In the genomic region with DNA sequence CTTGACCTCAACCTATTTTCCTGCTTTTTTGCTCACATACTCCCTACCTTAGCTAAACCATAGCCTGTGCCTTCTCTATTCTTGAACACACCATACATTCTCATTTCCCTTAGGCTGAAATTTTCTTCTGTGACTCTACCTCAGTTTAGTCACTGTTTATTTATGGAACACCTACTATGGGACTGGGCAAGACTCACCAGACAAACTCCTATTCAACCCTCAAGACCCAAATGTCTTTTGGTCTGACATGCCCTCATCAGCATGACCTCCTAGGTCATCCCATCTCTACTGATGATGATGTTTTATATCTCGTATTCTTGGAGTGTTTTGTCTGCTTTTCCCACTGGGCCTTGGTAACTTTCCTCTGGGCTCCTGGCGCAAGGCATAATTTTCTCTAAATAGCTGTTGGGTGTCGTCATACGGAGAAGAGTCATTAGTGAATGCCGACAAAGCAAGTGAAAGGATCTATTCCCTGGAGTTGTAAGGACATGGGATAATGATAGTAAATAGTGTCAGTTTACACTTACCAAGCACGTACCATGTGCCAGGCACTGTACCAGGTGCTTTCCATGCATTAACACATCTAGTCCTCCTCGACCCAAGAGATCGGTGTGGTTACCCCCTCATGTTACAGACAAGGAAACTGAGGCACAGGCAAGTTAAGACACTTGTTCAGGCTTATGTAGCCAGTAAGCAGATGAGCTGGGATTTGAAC, we compare ENCODE assay signal across 22 cellular contexts. TPM values are rescaled to one million over a fixed set of nuclear protein-coding genes. Genes with fewer than 3 reads are reported as not detected.
"Had no signal": no experiment of that assay in that cellular context is flagged by ENCODE, and none has a peak within 500 bp of the region (broad histone marks: within the 10 kb centered on the region; RNA-seq: fewer than 3 reads in every experiment).

No MANE protein-coding gene starts in this region.

- H3K27me3 ChIP-seq: right atrium auricular region, testis had no signal

- FAIRE-seq: islet of Langerhans had no signal

- ATAC-seq: mucosa of descending colon; naive thymus-derived CD8-positive, alpha-beta T cell; stimulated activated effector memory CD8-positive, alpha-beta T cell treated with anti-CD3 and anti-CD28 coated beads, Interleukin-12 subunit alpha, Interleukin-12 subunit beta, amount 100 ng/mL, for 72 hours; stimulated activated naive CD8-positive, alpha-beta T cell treated with anti-CD3 and anti-CD28 coated beads, Interleukin-15, Interleukin-2, amounts not matched to agents 100 U/mL and 50 U/mL, for 24 hours had no signal

- H3K4me1 ChIP-seq: testis, tibial nerve had no signal

- DNase-seq: cortex of kidney; dorsolateral prefrontal cortex; effector CD8-positive, alpha-beta T cell; foreskin melanocyte; heart right ventricle; hypothalamus; kidney glomerular epithelial cell; mucosa of descending colon; naive thymus-derived CD8-positive, alpha-beta T cell; stimulated activated CD4-positive, alpha-beta T cell treated with anti-CD3 and anti-CD28 coated beads, Interleukin-4, amount 100 ng/mL, for 1 hour; stimulated activated CD8-positive, alpha-beta memory T cell treated with anti-CD3 and anti-CD28 coated beads, Interleukin-4, amount 100 ng/mL, for 48 hours; stimulated activated naive CD8-positive, alpha-beta T cell treated with anti-CD3 and anti-CD28 coated beads, Interleukin-15, Interleukin-2, amounts not matched to agents 100 U/mL and 50 U/mL, for 24 hours; testis had no signal

- H3K36me3 Mint-ChIP-seq: naive thymus-derived CD8-positive, alpha-beta T cell; stimulated activated effector memory CD8-positive, alpha-beta T cell treated with anti-CD3 and anti-CD28 coated beads, Interleukin-12 subunit alpha, Interleukin-12 subunit beta, amount 100 ng/mL, for 72 hours had no signal

- H3K27ac ChIP-seq: dorsolateral prefrontal cortex, neutrophil, right atrium auricular region, testis, tibial nerve had no signal

- H3K4me1 Mint-ChIP-seq: stimulated activated effector memory CD8-positive, alpha-beta T cell treated with anti-CD3 and anti-CD28 coated beads, Interleukin-12 subunit alpha, Interleukin-12 subunit beta, amount 100 ng/mL, for 72 hours had no signal

- H3K27ac Mint-ChIP-seq: naive thymus-derived CD8-positive, alpha-beta T cell; stimulated activated effector memory CD8-positive, alpha-beta T cell treated with anti-CD3 and anti-CD28 coated beads, Interleukin-12 subunit alpha, Interleukin-12 subunit beta, amount 100 ng/mL, for 72 hours had no signal

- H3K4me3 Mint-ChIP-seq: naive thymus-derived CD8-positive, alpha-beta T cell; stimulated activated effector memory CD8-positive, alpha-beta T cell treated with anti-CD3 and anti-CD28 coated beads, Interleukin-12 subunit alpha, Interleukin-12 subunit beta, amount 100 ng/mL, for 72 hours had no signal

- H3K9me3 Mint-ChIP-seq: naive thymus-derived CD8-positive, alpha-beta T cell; stimulated activated effector memory CD8-positive, alpha-beta T cell treated with anti-CD3 and anti-CD28 coated beads, Interleukin-12 subunit alpha, Interleukin-12 subunit beta, amount 100 ng/mL, for 72 hours had no signal

- H3K4me3 ChIP-seq: dorsolateral prefrontal cortex, heart right ventricle, mucosa of descending colon, right atrium auricular region, smooth muscle cell, testis, tibial nerve had no signal

- H3K9me3 ChIP-seq: heart right ventricle, mucosa of descending colon, neutrophil, right atrium auricular region, testis, tibial nerve had no signal

- H3K4me2 ChIP-seq: smooth muscle cell had no signal

- H3K36me3 ChIP-seq: heart right ventricle, neutrophil, right atrium auricular region, tibial nerve had no signal

RNA-seq across cellular contexts. Expression of gene PITX1, which starts 22.4 kb away (rescaled TPM):
- total RNA-seq: glomerular endothelial cell; liver; naive thymus-derived CD8-positive, alpha-beta T cell; right atrium auricular region had no signal
- polyA plus RNA-seq: naive thymus-derived CD8-positive, alpha-beta T cell; neural cell had no signal
